ENCODE assay signal across 8 cellular contexts in the genomic region with DNA sequence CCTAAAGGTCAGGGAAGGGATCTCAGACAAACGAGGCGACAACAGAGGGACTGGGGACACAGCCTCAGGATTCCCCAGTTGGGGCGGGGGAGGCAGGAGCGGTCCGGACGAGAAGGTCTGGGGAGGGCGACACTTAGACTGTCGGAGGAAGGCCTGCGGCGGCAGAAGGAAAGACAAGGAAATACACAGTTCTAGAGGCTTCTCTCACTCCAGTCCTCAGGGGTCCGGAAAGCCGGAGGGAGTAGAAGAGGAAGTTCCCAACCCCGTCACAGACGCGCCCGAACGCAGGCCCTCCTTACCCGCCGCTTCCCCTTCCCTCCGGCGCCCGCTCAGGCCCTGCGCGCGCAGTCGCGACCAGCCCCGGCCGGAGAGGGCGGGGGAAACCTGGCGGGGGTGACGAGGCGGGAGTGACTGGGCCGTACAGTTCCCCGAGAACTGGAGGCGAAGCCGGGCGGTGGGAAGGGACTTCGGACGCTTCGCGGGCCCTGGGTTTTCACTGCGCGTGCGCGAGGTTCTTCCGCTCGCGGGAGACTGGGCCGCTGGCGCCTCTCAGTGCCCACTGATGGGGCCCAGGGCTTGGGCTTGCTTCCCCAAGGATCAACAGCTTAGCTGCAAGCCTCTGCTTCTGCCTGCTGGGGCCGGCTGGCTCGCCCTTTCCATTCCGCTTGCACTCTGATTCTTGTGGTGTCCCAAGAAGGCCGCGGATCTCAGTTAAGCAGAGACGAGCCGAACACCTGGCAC. TPM values are rescaled to one million over a fixed set of nuclear protein-coding genes. Genes with fewer than 3 reads are reported as not detected.
A peak's percentile ranks its signal among the peaks of the same experiment; 100 is the strongest.
DNase-seq lines count a peak whose midpoint lies in the region; ATAC-seq and TF ChIP-seq lines count a peak whose summit lies in the region.

A gene (minus strand): TSS at position 356 of the 741 bp plus-strand sequence. CDS start 4,242 bp downstream, outside the sequence.

- no peaks in the 10 kb centered on the region for H3K27me3 ChIP-seq in thyroid gland

- peak within 1 kb of the TSS; percentile 97 for H3K27ac Mint-ChIP-seq in activated naive CD8-positive, alpha-beta T cell
- H3K27ac Mint-ChIP-seq in glutamatergic neuron (ENCODE audit: unreplicated experiment) (peak within 1 kb of the TSS; percentile 99), osteocyte (ENCODE audit: unreplicated experiment) (peak within 1 kb of the TSS; percentile 98)

- TF ChIP-seq CTCF in GM12864 (IDR thresholded peaks at IDR 0.05; ENCODE audit: low read depth, low read length, missing control alignments) (peak; percentile 21), glutamatergic neuron (IDR thresholded peaks at IDR 0.05; ENCODE audit: partially characterized antibody, unreplicated experiment) (no peak), osteocyte (IDR thresholded peaks at IDR 0.05) (peak; percentile 44), thyroid gland (IDR thresholded peaks at IDR 0.05) (peak in 4 of 6 experiments; percentile 17 to 72 (median 44))

- DNase-seq in GM12864 (ENCODE audit: low read depth) (peak; percentile 91), NCI-H1105 (lab: John Stamatoyannopoulos, UW) (peak; percentile 97), SKM-1 treated with dmso at 0.1 percent for 144 hours (lab: John Stamatoyannopoulos, UW; ENCODE audit: unreplicated experiment) (peak; percentile 98), glutamatergic neuron (peak; percentile 97), osteocyte (ENCODE audit: extremely low spot score, unreplicated experiment) (peak; percentile 99), thyroid gland (peak; percentile 98)

- no peaks in the 10 kb centered on the region for H3K36me3 Mint-ChIP-seq in activated naive CD8-positive, alpha-beta T cell
- H3K36me3 Mint-ChIP-seq in glutamatergic neuron (ENCODE audit: unreplicated experiment) (no peaks in the 10 kb centered on the region), osteocyte (ENCODE audit: unreplicated experiment) (peaks cover 4% of the 10 kb centered on the region)

- H3K4me1 ChIP-seq in thyroid gland: peaks cover 16 to 21% of the 10 kb centered on the region in 2 donors

- no peaks in the 10 kb centered on the region for H3K9me3 Mint-ChIP-seq in activated naive CD8-positive, alpha-beta T cell (ENCODE audit: low read depth)
- H3K9me3 Mint-ChIP-seq in glutamatergic neuron (ENCODE audit: unreplicated experiment) (peaks cover 7% of the 10 kb centered on the region), osteocyte (ENCODE audit: unreplicated experiment) (no peaks in the 10 kb centered on the region)

- H3K27me3 Mint-ChIP-seq in activated naive CD8-positive, alpha-beta T cell: no peaks in the 10 kb centered on the region
- H3K27me3 Mint-ChIP-seq in glutamatergic neuron (ENCODE audit: unreplicated experiment) (peaks cover 2% of the 10 kb centered on the region), osteocyte (ENCODE audit: unreplicated experiment) (no peaks in the 10 kb centered on the region)

- intact Hi-C loops in thyroid gland (cut with DNase I): loop anchor here (10.0 kb wide), 1 partner anchor 66 kb away; a partner anchor contains a TSS

- peak; percentile 85 for ATAC-seq in HG02623 (IDR thresholded peaks at IDR 0.05; ENCODE audit: unreplicated experiment)

- no peaks in the 10 kb centered on the region for H3K9me3 ChIP-seq in thyroid gland

- H3K4me3 Mint-ChIP-seq in activated naive CD8-positive, alpha-beta T cell: peak within 1 kb of the TSS; percentile 94
- H3K4me3 Mint-ChIP-seq in glutamatergic neuron (ENCODE audit: unreplicated experiment) (peak within 1 kb of the TSS; percentile 96), osteocyte (ENCODE audit: unreplicated experiment) (peak within 1 kb of the TSS; percentile 90)

- no peaks in the 10 kb centered on the region for H3K36me3 ChIP-seq in thyroid gland

- peak within 1 kb of the TSS; percentile 93 to 97 (median 96) for H3K27ac ChIP-seq in thyroid gland

- TF ChIP-seq POLR2A in thyroid gland (IDR thresholded peaks at IDR 0.05): peak; percentile 88 to 98

- peak within 1 kb of the TSS; percentile 79 for H3K4me3 ChIP-seq in GM12864 (ENCODE audit: low read depth, low read length)
- H3K4me3 ChIP-seq in thyroid gland (replicated peaks in 1 of 3): peak within 1 kb of the TSS; percentile 10 to 62 (median 40)

- 0 to 1% methylated on average over 16 to 24 of the region's 58 CpGs for WGBS in thyroid gland, 2 donors

- H3K4me1 Mint-ChIP-seq in activated naive CD8-positive, alpha-beta T cell (ENCODE audit: low read depth): peaks cover 28% of the 10 kb centered on the region
- H3K4me1 Mint-ChIP-seq in glutamatergic neuron (ENCODE audit: low read depth, unreplicated experiment) (peaks cover 3% of the 10 kb centered on the region), osteocyte (ENCODE audit: unreplicated experiment) (peaks cover 20% of the 10 kb centered on the region)

RNA-seq across cellular contexts. Expression of the gene that starts here (rescaled TPM):
- total RNA-seq in glutamatergic neuron (ENCODE audit: unreplicated experiment) (20.3 TPM), osteocyte (21.9 and 24.9 TPM in 2 replicates), thyroid gland (10 to 100 TPM; 14.9 to 20.1 (median 17.8) TPM)

Comparison
In these comparisons a context has a peak if more than half of its experiments do, and no peak if none do; other contexts are left out.
1. Peak in every context shown above with its lines: DNase-seq, ATAC-seq, H3K4me3 ChIP-seq and H3K27ac ChIP-seq.